In genomic region chr4:62595265-62595664, GRCh38 we compare ENCODE assay signal across 8 cellular contexts.
DNase-seq lines count a peak whose midpoint lies in the region; ATAC-seq and TF ChIP-seq lines count a peak whose summit lies in the region.
"Not testable (repeated sequence)": the region's sequence is repeated elsewhere in the genome, so short reads cannot be mapped to it uniquely, and the experiment has no call there.

No MANE protein-coding gene starts in this region.

- not testable (repeated sequence) for H3K9me2 ChIP-seq in PC-3 (replicated peaks; ENCODE audit: low read length)

- not testable (repeated sequence) for H4K20me1 ChIP-seq in PC-3 (ENCODE audit: low read length)

- not testable (repeated sequence) for H3K27me3 Mint-ChIP-seq in progenitor cell of endocrine pancreas

- not testable (repeated sequence) for DNase-seq in A673 (ENCODE audit: low spot score); ascending aorta (ENCODE audit: low spot score in 2 of 2); fibroblast of pulmonary artery (ENCODE audit: low read depth); kidney epithelial cell (ENCODE audit: low read depth); progenitor cell of endocrine pancreas (ENCODE audit: low spot score, unreplicated experiment)
- DNase-seq in NCI-H1105 treated with DMSO at 0.1 percent for 48 hours (lab: John Stamatoyannopoulos, UW) (peak; percentile 20), PC-3 (peak; percentile 48)

- 0 out of 2 replicates have a peak, but pooled peaks have one; percentile 10 for TF ChIP-seq CTCF in A673 (conservative IDR thresholded peaks at IDR 0.05; ENCODE audit: low read depth, low read length)
- peak; percentile 35; the same call in 1 of the 2 replicates for TF ChIP-seq CTCF in GM12874 (IDR thresholded peaks at IDR 0.05; ENCODE audit: insufficient read depth, low read depth, low read length)
- TF ChIP-seq CTCF in PC-3 (conservative IDR thresholded peaks at IDR 0.05; ENCODE audit: low read depth, low read length), result peak; percentile 55
- TF ChIP-seq CTCF in ascending aorta (IDR thresholded peaks at IDR 0.05), result peak in 2 of 3 experiments; percentile 22 to 25
- TF ChIP-seq CTCF in fibroblast of pulmonary artery (IDR thresholded peaks at IDR 0.05; ENCODE audit: low read length, missing control alignments), result peak; percentile 34
- peak; percentile 24 for TF ChIP-seq CTCF in kidney epithelial cell (IDR thresholded peaks at IDR 0.05; ENCODE audit: insufficient read depth, low read length, poor library complexity, severe bottlenecking)
- TF ChIP-seq CTCF in progenitor cell of endocrine pancreas (IDR thresholded peaks at IDR 0.05; ENCODE audit: unreplicated experiment), result peak; percentile 59

- not testable (repeated sequence) for H3K4me2 ChIP-seq in PC-3 (ENCODE audit: low read length)

- not testable (repeated sequence) for H3K4me1 Mint-ChIP-seq in progenitor cell of endocrine pancreas (ENCODE audit: low read depth)

- not testable (repeated sequence) for ATAC-seq in PC-3

- not testable (repeated sequence) for H3K36me3 Mint-ChIP-seq in progenitor cell of endocrine pancreas (ENCODE audit: insufficient read depth)

- not testable (repeated sequence) for H3K9ac ChIP-seq in PC-3 (ENCODE audit: low read length)

- not testable (repeated sequence) for H3K4me1 ChIP-seq in A673 (ENCODE audit: insufficient read depth, low read length, poor library complexity, severe bottlenecking); PC-3 (ENCODE audit: insufficient read depth, low read length); ascending aorta

- not testable (repeated sequence) for H3K4me3 ChIP-seq in A673 (ENCODE audit: low read depth, low read length, poor library complexity, severe bottlenecking); PC-3 (ENCODE audit: low read length); ascending aorta; fibroblast of pulmonary artery (replicated peaks; ENCODE audit: low read depth, low read length); kidney epithelial cell (ENCODE audit: low read depth, low read length)

- intact Hi-C loops in A673 (cut with micrococcal nuclease; ENCODE audit: unreplicated experiment); ascending aorta (cut with DNase I): not testable (repeated sequence)
- intact Hi-C loops in PC-3 (cut with micrococcal nuclease), result loop anchor here (1.0 to 5.0 kb wide), 2 partner anchors 47 to 114 kb away; no protein-coding TSS in a partner anchor

- H3K27ac Mint-ChIP-seq in progenitor cell of endocrine pancreas, result not testable (repeated sequence)

- not testable (repeated sequence) for H3K27ac ChIP-seq in A673 (ENCODE audit: low read depth, low read length, poor library complexity, severe bottlenecking); PC-3 (ENCODE audit: low read length); ascending aorta

- not testable (repeated sequence) for H3K79me2 ChIP-seq in PC-3 (ENCODE audit: low read length)

- not testable (repeated sequence) for H2AFZ ChIP-seq in PC-3 (ENCODE audit: low read length)

- CTCF ChIA-PET in A673 (lab: Charles Lee), result not testable (repeated sequence)
- CTCF ChIA-PET in PC-3 (lab: Charles Lee), result interaction anchor here (0.6 kb wide), 1 partner anchor 49 kb away, joined by 3 read pairs; no protein-coding TSS in a partner anchor

- BruUV-seq in A673 (replicated peaks; lab: Mats Ljungman, UMichigan); PC-3 (replicated peaks; lab: Mats Ljungman, UMichigan): not testable (repeated sequence)

- H3K4me3 Mint-ChIP-seq in progenitor cell of endocrine pancreas (ENCODE audit: low read depth), result not testable (repeated sequence)

- not testable (repeated sequence) for H3F3A ChIP-seq in PC-3 (ENCODE audit: low read length, unreplicated experiment)

- H3K36me3 ChIP-seq in A673 (ENCODE audit: insufficient read depth, low read length, poor library complexity, severe bottlenecking); PC-3 (ENCODE audit: low read depth, low read length); ascending aorta; kidney epithelial cell (ENCODE audit: control insufficient read depth, insufficient read depth, low read length): not testable (repeated sequence)

- not testable (repeated sequence) for H3K9me3 Mint-ChIP-seq in progenitor cell of endocrine pancreas (ENCODE audit: low read depth)

- H3K9me3 ChIP-seq in A673 (ENCODE audit: low read depth, low read length, poor library complexity, severe bottlenecking); PC-3 (ENCODE audit: low read length); ascending aorta: not testable (repeated sequence)

- POLR2A ChIA-PET in A673 (lab: Charles Lee; ENCODE audit: low non-redundant PET); PC-3 (lab: Charles Lee; ENCODE audit: unreplicated experiment): not testable (repeated sequence)

- not testable (repeated sequence) for H3K27me3 ChIP-seq in A673 (replicated peaks; ENCODE audit: insufficient read depth, low read depth, low read length, poor library complexity); PC-3 (ENCODE audit: low read length); ascending aorta; kidney epithelial cell (ENCODE audit: control insufficient read depth, insufficient read depth, low read length)
